In the genomic region with DNA sequence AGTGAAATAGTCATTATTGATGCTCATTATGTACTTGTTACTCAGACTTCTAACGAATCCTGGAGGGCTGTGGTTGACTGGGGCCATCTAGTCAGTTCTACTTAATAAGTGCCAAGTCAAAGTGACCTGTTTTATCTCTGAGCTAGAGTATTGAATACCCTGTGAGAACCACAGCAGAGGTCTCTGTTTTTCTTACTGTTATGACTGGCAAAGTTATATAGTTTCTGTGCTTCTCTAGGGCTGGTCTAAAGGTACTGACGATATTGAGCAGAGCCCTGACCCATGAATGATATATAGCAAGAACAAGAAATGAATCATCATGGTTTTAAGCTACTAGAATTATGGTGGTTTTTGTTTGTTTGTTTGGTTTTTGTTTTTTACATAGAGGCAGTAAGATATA, we compare ENCODE assay signal across 18 cellular contexts.
DNase-seq lines count a peak whose midpoint lies in the region; ATAC-seq lines count a peak whose summit lies in the region.
"Had no signal": no experiment of that assay in that cellular context is flagged by ENCODE, and none has a peak within 500 bp of the region (broad histone marks: within the 10 kb centered on the region; RNA-seq: fewer than 3 reads in every experiment).

No MANE protein-coding gene starts in this region.

- POLR2A ChIA-PET in activated CD4-positive, alpha-beta T cell treated with anti-CD3 and anti-CD28 coated beads for 36 hours (lab: Charles Lee) = no interaction called here

- intact Hi-C loops in activated CD4-positive, alpha-beta T cell treated with anti-CD3 and anti-CD28 coated beads for 36 hours (cut with DNase I, micrococcal nuclease) = no loop called here
- intact Hi-C loops in activated CD4-positive, alpha-beta T cell treated with anti-CD3 and anti-CD28 coated beads, Interleukin-2, amount 10 ng/mL, durations not matched to agents 24 days and 14 days (cut with micrococcal nuclease) = no loop called here

- no peaks in the 10 kb centered on the region for H3K36me3 Mint-ChIP-seq in activated CD4-positive, alpha-beta T cell treated with anti-CD3 and anti-CD28 coated beads for 36 hours (ENCODE audit: low read depth)
- H3K36me3 Mint-ChIP-seq in activated CD4-positive, alpha-beta T cell treated with anti-CD3 and anti-CD28 coated beads, Interleukin-2, amount 10 ng/mL, durations not matched to agents 24 days and 14 days (ENCODE audit: low read depth) = no peaks in the 10 kb centered on the region

- ATAC-seq in activated CD4-positive, alpha-beta T cell treated with anti-CD3 and anti-CD28 coated beads for 36 hours = peak; percentile 60
- peak; percentile 81 for ATAC-seq in GM21619 (IDR thresholded peaks at IDR 0.05; ENCODE audit: unreplicated experiment)
- ATAC-seq in HG03060 (IDR thresholded peaks at IDR 0.05; ENCODE audit: low read depth, unreplicated experiment) = peak; percentile 66
- ATAC-seq in GM19397 (IDR thresholded peaks at IDR 0.05; ENCODE audit: unreplicated experiment) = no peak
- ATAC-seq: activated naive CD8-positive, alpha-beta T cell treated with anti-CD3 and anti-CD28 coated beads, Interleukin-2, amount 50 U/mL, for 24 hours; SK-N-SH treated with all-trans-retinoic acid at 6 μM for 48 hours had no signal

- CTCF ChIA-PET in activated CD4-positive, alpha-beta T cell treated with anti-CD3 and anti-CD28 coated beads for 36 hours (lab: Charles Lee) = no interaction called here

- H3K4me1 Mint-ChIP-seq in activated CD4-positive, alpha-beta T cell treated with anti-CD3 and anti-CD28 coated beads for 36 hours = no peaks in the 10 kb centered on the region
- H3K4me1 Mint-ChIP-seq in activated CD4-positive, alpha-beta T cell treated with anti-CD3 and anti-CD28 coated beads, Interleukin-2, amount 10 ng/mL, durations not matched to agents 24 days and 14 days = no peaks in the 10 kb centered on the region
- H3K4me1 Mint-ChIP-seq: activated naive CD8-positive, alpha-beta T cell treated with anti-CD3 and anti-CD28 coated beads, Interleukin-2, amount 50 U/mL, for 24 hours had no signal

- H3K27ac Mint-ChIP-seq in activated CD4-positive, alpha-beta T cell treated with anti-CD3 and anti-CD28 coated beads for 36 hours = no peak overlapping the region
- H3K27ac Mint-ChIP-seq in activated CD4-positive, alpha-beta T cell treated with anti-CD3 and anti-CD28 coated beads, Interleukin-2, amount 10 ng/mL, durations not matched to agents 24 days and 14 days = no peak overlapping the region
- H3K27ac Mint-ChIP-seq: activated naive CD8-positive, alpha-beta T cell treated with anti-CD3 and anti-CD28 coated beads, Interleukin-2, amount 50 U/mL, for 24 hours had no signal

- peaks cover 3% of the 10 kb centered on the region for H3K9me3 Mint-ChIP-seq in activated CD4-positive, alpha-beta T cell treated with anti-CD3 and anti-CD28 coated beads for 36 hours (ENCODE audit: low read depth)
- no peaks in the 10 kb centered on the region for H3K9me3 Mint-ChIP-seq in activated CD4-positive, alpha-beta T cell treated with anti-CD3 and anti-CD28 coated beads, Interleukin-2, amount 10 ng/mL, durations not matched to agents 24 days and 14 days

- no peak for DNase-seq in activated CD4-positive, alpha-beta T cell treated with anti-CD3 and anti-CD28 coated beads for 36 hours
- no peak for DNase-seq in activated CD4-positive, alpha-beta T cell treated with anti-CD3 and anti-CD28 coated beads, Interleukin-2, amount 10 ng/mL, durations not matched to agents 24 days and 14 days
- DNase-seq in amniotic epithelial cell (ENCODE audit: low read depth) (peak; percentile 11), iPS-NIHi11 (ENCODE audit: low spot score) (no peak)
- DNase-seq in effector CD4-positive, alpha-beta T cell = no peak
- DNase-seq: activated CD8-positive, alpha-beta memory T cell treated with anti-CD3 and anti-CD28 coated beads, Interleukin-2, amount 50 U/mL, for 48 hours; activated naive CD8-positive, alpha-beta T cell treated with anti-CD3 and anti-CD28 coated beads, Interleukin-2, amount 50 U/mL, for 24 hours; cerebellar nuclear complex; IMR-90; kidney; NCI-H1105 treated with DMSO at 0.1 percent for 48 hours; NCI-H2227 treated with DMSO at 0.1 percent for 48 hours; OCI-M1; posterior cingulate gyrus had no signal

- H3K4me3 Mint-ChIP-seq in activated CD4-positive, alpha-beta T cell treated with anti-CD3 and anti-CD28 coated beads for 36 hours = no peak overlapping the region
- H3K4me3 Mint-ChIP-seq in activated CD4-positive, alpha-beta T cell treated with anti-CD3 and anti-CD28 coated beads, Interleukin-2, amount 10 ng/mL, durations not matched to agents 24 days and 14 days = no peak overlapping the region
- H3K4me3 Mint-ChIP-seq: activated naive CD8-positive, alpha-beta T cell treated with anti-CD3 and anti-CD28 coated beads, Interleukin-2, amount 50 U/mL, for 24 hours had no signal

- no peaks in the 10 kb centered on the region for H3K27me3 Mint-ChIP-seq in activated CD4-positive, alpha-beta T cell treated with anti-CD3 and anti-CD28 coated beads for 36 hours
- H3K27me3 Mint-ChIP-seq in activated CD4-positive, alpha-beta T cell treated with anti-CD3 and anti-CD28 coated beads, Interleukin-2, amount 10 ng/mL, durations not matched to agents 24 days and 14 days = no peaks in the 10 kb centered on the region
- H3K27me3 Mint-ChIP-seq: activated naive CD8-positive, alpha-beta T cell treated with anti-CD3 and anti-CD28 coated beads, Interleukin-2, amount 50 U/mL, for 24 hours had no signal
